Comparison of ENCODE assay signal across 2 cellular contexts in genomic region chr1:154671412-154671811, GRCh38.
A peak's percentile ranks its signal among the peaks of the same experiment; 100 is the strongest.
TF ChIP-seq lines count a peak whose summit lies in the region.

No MANE protein-coding gene starts in this region.

TF ChIP-seq in WTC11, 78 proteins besides CTCF, POLR2A, EP300 and RAD21:
- TF ChIP-seq NFYB (CRISPR knock-in tag; conservative IDR thresholded peaks at IDR 0.05; ENCODE audit: low read depth), result peak; percentile 62

TF ChIP-seq in K562, 482 proteins besides CTCF, POLR2A, EP300 and RAD21:
- TF ChIP-seq POLR2B (IDR thresholded peaks at IDR 0.05; ENCODE audit: low read depth, partially characterized antibody), result peak; percentile 27
- TF ChIP-seq POLR2H (tag; IDR thresholded peaks at IDR 0.05; ENCODE audit: low read depth), result peak; percentile 78
- TF ChIP-seq MTA3 (IDR thresholded peaks at IDR 0.05; ENCODE audit: borderline replicate concordance), result peak; percentile 83
- TF ChIP-seq SREBF1 (IDR thresholded peaks at IDR 0.05; ENCODE audit: borderline replicate concordance, low read depth, low read length), result peak; percentile 70; the same call in 1 of the 2 replicates
- TF ChIP-seq NFYB (IDR thresholded peaks at IDR 0.05; ENCODE audit: extremely low read depth, insufficient read length), result peak; percentile 55
TF ChIP-seq in K562: peak in this region for 5; not testable (repeated sequence) for 477.
